Comparison of ENCODE assay signal across 8 cellular contexts in genomic region chr11:66643745-66644437, GRCh38. TPM values are rescaled to one million over a fixed set of nuclear protein-coding genes. Genes with fewer than 3 reads are reported as not detected.
DNase-seq lines count a peak whose midpoint lies in the region; ATAC-seq, FAIRE-seq and TF ChIP-seq lines count a peak whose summit lies in the region.
"Had no signal": no experiment of that assay in that cellular context is flagged by ENCODE, and none has a peak within 500 bp of the region (broad histone marks: within the 10 kb centered on the region; RNA-seq: fewer than 3 reads in every experiment).

No MANE protein-coding gene starts in this region.

- peaks cover 76% of the 10 kb centered on the region for H3K36me3 Mint-ChIP-seq in CD4-positive, CD25-positive, alpha-beta regulatory T cell

- intact Hi-C loops in PC-3 (cut with micrococcal nuclease): no loop called here

- no peak for DNase-seq in CD4-positive, CD25-positive, alpha-beta regulatory T cell
- DNase-seq in PC-3 (no peak), kidney epithelial cell (ENCODE audit: low read depth) (no peak), hepatic stellate cell (ENCODE audit: low spot score) (no peak), GM12891 (ENCODE audit: insufficient read length, low spot score) (no peak)
- DNase-seq: NCI-H1694 treated with DMSO at 0.1 percent for 48 hours, RPMI8226 had no signal

- ATAC-seq in CD4-positive, CD25-positive, alpha-beta regulatory T cell (ENCODE audit: low read depth in 2 of 2): no peak
- ATAC-seq in PC-3 (no peak), HG03469 (IDR thresholded peaks at IDR 0.05; ENCODE audit: unreplicated experiment) (no peak)

- peak overlapping the region; percentile 78 to 100 (median 94) for H3K4me3 Mint-ChIP-seq in CD4-positive, CD25-positive, alpha-beta regulatory T cell

- H2AFZ ChIP-seq in PC-3 (ENCODE audit: low read length): no peak overlapping the region

- no peak overlapping the region for H3K9ac ChIP-seq in PC-3 (ENCODE audit: low read length)

- POLR2A ChIA-PET in PC-3 (lab: Charles Lee; ENCODE audit: unreplicated experiment): no interaction called here

- peak overlapping the region; percentile 64 for H3K4me3 ChIP-seq in CD4-positive, CD25-positive, alpha-beta regulatory T cell (ENCODE audit: low read depth, low read length)
- H3K4me3 ChIP-seq in PC-3 (ENCODE audit: low read length) (no peak overlapping the region), kidney epithelial cell (ENCODE audit: low read depth, low read length) (peak overlapping the region; percentile 30)

- H3K27me3 ChIP-seq in CD4-positive, CD25-positive, alpha-beta regulatory T cell (ENCODE audit: control insufficient read depth, insufficient read depth, low read length): no peaks in the 10 kb centered on the region
- H3K27me3 ChIP-seq in PC-3 (ENCODE audit: low read length) (no peaks in the 10 kb centered on the region), kidney epithelial cell (ENCODE audit: control insufficient read depth, insufficient read depth, low read length) (no peaks in the 10 kb centered on the region)

- H3K27me3 Mint-ChIP-seq in CD4-positive, CD25-positive, alpha-beta regulatory T cell: no peaks in the 10 kb centered on the region

- no TSS peak for BruUV-seq in PC-3 (replicated peaks; lab: Mats Ljungman, UMichigan)

- no peaks in the 10 kb centered on the region for H3F3A ChIP-seq in PC-3 (ENCODE audit: low read length, unreplicated experiment)

- H3K4me1 Mint-ChIP-seq in CD4-positive, CD25-positive, alpha-beta regulatory T cell: peaks cover 49 to 89% (median 79%) of the 10 kb centered on the region in 4 donors

- CTCF ChIA-PET in PC-3 (lab: Charles Lee): no interaction called here

- H3K4me1 ChIP-seq in CD4-positive, CD25-positive, alpha-beta regulatory T cell (ENCODE audit: control insufficient read depth, insufficient read depth, low read length, poor library complexity, severe bottlenecking): peaks cover 79% of the 10 kb centered on the region
- H3K4me1 ChIP-seq in PC-3 (ENCODE audit: insufficient read depth, low read length): peaks cover 35% of the 10 kb centered on the region

- peak overlapping the region; percentile 20 for H3K4me2 ChIP-seq in PC-3 (ENCODE audit: low read length)

- FAIRE-seq in GM12891 (lab: Jason Lieb, UNC): no peak

- no peak; the same call in 1 of the 2 replicates for TF ChIP-seq POLR2A in GM12891 (IDR thresholded peaks at IDR 0.05; ENCODE audit: low read depth, low read length)

- peaks cover 100% of the 10 kb centered on the region for H3K79me2 ChIP-seq in PC-3 (ENCODE audit: low read length)

- no peak for TF ChIP-seq CTCF in PC-3 (conservative IDR thresholded peaks at IDR 0.05; ENCODE audit: low read depth, low read length)
- no peak for TF ChIP-seq CTCF in kidney epithelial cell (IDR thresholded peaks at IDR 0.05; ENCODE audit: insufficient read depth, low read length, poor library complexity, severe bottlenecking)

- H3K9me3 Mint-ChIP-seq in CD4-positive, CD25-positive, alpha-beta regulatory T cell: peaks cover 0 to 2% (median 0%) of the 10 kb centered on the region in 7 donors

- peaks cover 82% of the 10 kb centered on the region for H3K36me3 ChIP-seq in CD4-positive, CD25-positive, alpha-beta regulatory T cell (ENCODE audit: control insufficient read depth, insufficient read depth, low read length)
- H3K36me3 ChIP-seq in PC-3 (ENCODE audit: low read depth, low read length) (peaks cover 89% of the 10 kb centered on the region), kidney epithelial cell (ENCODE audit: control insufficient read depth, insufficient read depth, low read length) (peaks cover 3% of the 10 kb centered on the region)

- no peaks in the 10 kb centered on the region for H3K9me3 ChIP-seq in CD4-positive, CD25-positive, alpha-beta regulatory T cell (ENCODE audit: control insufficient read depth in 2 of 2, low read length in 2 of 2)
- H3K9me3 ChIP-seq in PC-3 (ENCODE audit: low read length): no peaks in the 10 kb centered on the region

- no peaks in the 10 kb centered on the region for H3K9me2 ChIP-seq in PC-3 (replicated peaks; ENCODE audit: low read length)

- no peak overlapping the region for H3K27ac ChIP-seq in CD4-positive, CD25-positive, alpha-beta regulatory T cell (ENCODE audit: insufficient read depth, low read length, poor library complexity, severe bottlenecking)
- no peak overlapping the region for H3K27ac ChIP-seq in PC-3 (ENCODE audit: low read length)

- H3K27ac Mint-ChIP-seq in CD4-positive, CD25-positive, alpha-beta regulatory T cell: no peak overlapping the region

- H4K20me1 ChIP-seq in PC-3 (ENCODE audit: low read length): peaks cover 93% of the 10 kb centered on the region

TF ChIP-seq in GM12891, 5 proteins besides CTCF, POLR2A, EP300 and RAD21:
- no peak for TF ChIP-seq SPI1 (IDR thresholded peaks at IDR 0.05; ENCODE audit: low read depth, low read length)
- no peak for TF ChIP-seq POU2F2 (IDR thresholded peaks at IDR 0.05; ENCODE audit: low read depth, low read length)
- TF ChIP-seq TAF1 (IDR thresholded peaks at IDR 0.05; ENCODE audit: low read depth, low read length): no peak
- no peak for TF ChIP-seq PAX5 (IDR thresholded peaks at IDR 0.05; ENCODE audit: insufficient read depth, low read length, severe bottlenecking)
- TF ChIP-seq POLR2AphosphoS5 (IDR thresholded peaks at IDR 0.05; ENCODE audit: low read depth, low read length): no peak
TF ChIP-seq in GM12891: peak in this region for 0.

RNA-seq across cellular contexts. Expression of gene RBM4, which starts 5.4 kb away (rescaled TPM):
- total RNA-seq in CD4-positive, CD25-positive, alpha-beta regulatory T cell: 201 TPM
- 100 to 1,000 TPM; 286 to 306 (median 295) TPM for polyA plus RNA-seq in CD4-positive, CD25-positive, alpha-beta regulatory T cell
- total RNA-seq in PC-3 (2014; rRNA removed): 152 and 164 TPM in 2 replicates
- total RNA-seq in kidney epithelial cell: 168 and 174 TPM in 2 replicates
- polyA plus RNA-seq in GM12891 (2012; ENCODE audit: low read depth, missing spikeins): 166 TPM

RNA-seq across cellular contexts. Expression of gene RBM14, which starts 27.5 kb away (rescaled TPM):
- total RNA-seq in CD4-positive, CD25-positive, alpha-beta regulatory T cell: 233 TPM
- polyA plus RNA-seq in CD4-positive, CD25-positive, alpha-beta regulatory T cell: 10 to 100 TPM; 56.7 to 76.9 (median 69.2) TPM
- total RNA-seq in PC-3 (2014; rRNA removed): 79.3 and 119 TPM in 2 replicates
- 49.9 and 64.6 TPM in 2 replicates for total RNA-seq in kidney epithelial cell
- 47.4 TPM for polyA plus RNA-seq in GM12891 (2012; ENCODE audit: low read depth, missing spikeins)

RNA-seq across cellular contexts. Expression of gene RBM4B, which starts 33.8 kb away (rescaled TPM):
- 10.0 TPM for total RNA-seq in CD4-positive, CD25-positive, alpha-beta regulatory T cell
- 10 to 100 TPM; 12.6 to 17.6 (median 15.3) TPM for polyA plus RNA-seq in CD4-positive, CD25-positive, alpha-beta regulatory T cell
- total RNA-seq in PC-3 (2014; rRNA removed) (31.4 and 40.2 TPM in 2 replicates), kidney epithelial cell (17.4 and 17.8 TPM in 2 replicates)
- polyA plus RNA-seq in GM12891 (2012; ENCODE audit: low read depth, missing spikeins): 11.9 TPM

RNA-seq across cellular contexts. Expression of gene CCS, which starts 50.9 kb away (rescaled TPM):
- 31.4 TPM for total RNA-seq in CD4-positive, CD25-positive, alpha-beta regulatory T cell
- polyA plus RNA-seq in CD4-positive, CD25-positive, alpha-beta regulatory T cell: 10 to 100 TPM; 31.0 to 37.8 (median 35.6) TPM
- total RNA-seq in PC-3 (2014; rRNA removed) (43.8 and 56.8 TPM in 2 replicates), kidney epithelial cell (20.6 and 21.8 TPM in 2 replicates)
- polyA plus RNA-seq in GM12891 (2012; ENCODE audit: low read depth, missing spikeins): 39.5 TPM

RNA-seq across cellular contexts. Expression of gene CCDC87, which starts 51.0 kb away (rescaled TPM):
- total RNA-seq in CD4-positive, CD25-positive, alpha-beta regulatory T cell: 0.35 TPM
- not detected for polyA plus RNA-seq in CD4-positive, CD25-positive, alpha-beta regulatory T cell
- total RNA-seq in PC-3 (2014; rRNA removed) (0.69 TPM in 1 of 2 replicates, not detected in the other), kidney epithelial cell (0.58 and 0.75 TPM in 2 replicates)
- polyA plus RNA-seq in GM12891 (2012; ENCODE audit: low read depth, missing spikeins): 0.08 TPM
